18 cellular contexts compared by ENCODE assay signal in genomic region chr10:98778277-98778759, GRCh38.
DNase-seq lines count a peak whose midpoint lies in the region; ATAC-seq, FAIRE-seq and TF ChIP-seq lines count a peak whose summit lies in the region.
"Had no signal": no experiment of that assay in that cellular context is flagged by ENCODE, and none has a peak within 500 bp of the region (broad histone marks: within the 10 kb centered on the region; RNA-seq: fewer than 3 reads in every experiment).

No MANE protein-coding gene starts in this region.

- H3K4me3 ChIP-seq in BLaER1 (no peak overlapping the region), NB4 (ENCODE audit: low read depth, low read length) (no peak overlapping the region), GM12878 (no peak overlapping the region), lower lobe of right lung (no peak overlapping the region)
- H3K4me3 ChIP-seq: A549, GM23248, MG63 had no signal

- H3K36me3 ChIP-seq in BLaER1 (no peaks in the 10 kb centered on the region), GM12878 (ENCODE audit: control insufficient read depth in 2 of 2, insufficient read depth in 2 of 2, low read length in 1 of 2) (no peaks in the 10 kb centered on the region), lower lobe of right lung (no peaks in the 10 kb centered on the region)
- H3K36me3 ChIP-seq: MG63 had no signal

- no peaks in the 10 kb centered on the region for H3K9me3 ChIP-seq in BLaER1
- H3K9me3 ChIP-seq in GM12878 (replicated peaks; ENCODE audit: control insufficient read depth, insufficient read depth, low read length) = no peaks in the 10 kb centered on the region
- H3K9me3 ChIP-seq in lower lobe of right lung = no peaks in the 10 kb centered on the region
- H3K9me3 ChIP-seq: A549, MG63 had no signal

- no peaks in the 10 kb centered on the region for H3K9me3 Mint-ChIP-seq in progenitor cell of endocrine pancreas (ENCODE audit: low read depth)

- CTCF ChIA-PET in GM12878 (lab: Yijun Ruan, JAX) = no interaction called here

- H3K4me2 ChIP-seq in BLaER1 (peak overlapping the region; percentile 53), GM12878 (ENCODE audit: control insufficient read depth, insufficient read depth) (no peak overlapping the region)
- H3K4me2 ChIP-seq: A549 had no signal

- H3K9ac ChIP-seq in BLaER1 = no peak overlapping the region
- H3K9ac ChIP-seq in GM12878 (ENCODE audit: control insufficient read depth, insufficient read depth, low read length) = no peak overlapping the region
- H3K9ac ChIP-seq: GM23248 had no signal

- peaks cover 5% of the 10 kb centered on the region for H3K4me1 Mint-ChIP-seq in progenitor cell of endocrine pancreas (ENCODE audit: low read depth)
- H3K4me1 Mint-ChIP-seq: CD4-positive, alpha-beta memory T cell had no signal

- H3K79me2 ChIP-seq in GM12878 (ENCODE audit: control insufficient read depth, insufficient read depth, low read length) = no peaks in the 10 kb centered on the region

- POLR2A ChIA-PET in GM12878 (lab: Charles Lee) = no interaction called here

- no peak for TF ChIP-seq EP300 in GM12878 (IDR thresholded peaks at IDR 0.05; ENCODE audit: borderline replicate concordance in 1 of 2, control insufficient read depth in 1 of 2, low read depth in 2 of 2, low read length in 2 of 2)

- BruUV-seq in GM12878 (replicated peaks; lab: Mats Ljungman, UMichigan) = no TSS peak

- intact Hi-C loops in GM12878 (cut with micrococcal nuclease; ENCODE audit: unreplicated experiment) (no loop called here), lower lobe of right lung (cut with DNase I) (no loop called here)

- H3K27ac ChIP-seq in BLaER1 (no peak overlapping the region), GM12878 (ENCODE audit: control insufficient read depth, insufficient read depth) (no peak overlapping the region), lower lobe of right lung (no peak overlapping the region)
- H3K27ac ChIP-seq: A549, GM23248 had no signal

- no peaks in the 10 kb centered on the region for H3K36me3 Mint-ChIP-seq in progenitor cell of endocrine pancreas (ENCODE audit: insufficient read depth)
- H3K36me3 Mint-ChIP-seq: CD4-positive, alpha-beta memory T cell had no signal

- SMC1A ChIA-PET in GM12878 (lab: Charles Lee; ENCODE audit: uncharacterized antibody, unreplicated experiment) = no interaction called here

- H3K4me3 Mint-ChIP-seq in progenitor cell of endocrine pancreas (ENCODE audit: low read depth) = no peak overlapping the region
- H3K4me3 Mint-ChIP-seq: CD4-positive, alpha-beta memory T cell had no signal

- TF ChIP-seq RAD21 in GM12878 (IDR thresholded peaks at IDR 0.05; ENCODE audit: insufficient read depth, low read depth, low read length) = no peak

- RAD21 ChIA-PET in GM12878 (lab: Charles Lee; ENCODE audit: unreplicated experiment) = no interaction called here

- H3K27me3 ChIP-seq in BLaER1 = no peaks in the 10 kb centered on the region
- H3K27me3 ChIP-seq in GM12878 (replicated peaks in 1 of 2; ENCODE audit: control insufficient read depth in 2 of 2, insufficient read depth in 2 of 2, low read length in 1 of 2) = no peaks in the 10 kb centered on the region
- H3K27me3 ChIP-seq in lower lobe of right lung (ENCODE audit: low read depth) = no peaks in the 10 kb centered on the region
- H3K27me3 ChIP-seq: MG63 had no signal

- peaks cover 15% of the 10 kb centered on the region for H3K27me3 Mint-ChIP-seq in progenitor cell of endocrine pancreas

- WGBS in GM12878 (ENCODE audit: insufficient coverage, insufficient replicate concordance, low lambda C conversion rate, missing lambda C conversion rate) = 2% methylated on average over 3 of the region's 3 CpGs

- DNase-seq in GM18507 (ENCODE audit: extremely low spot score, insufficient read length, low read depth) = no peak
- peak; percentile 53 for DNase-seq in NB4 (ENCODE audit: low read depth)
- DNase-seq in GM12878 (ENCODE audit: low read depth, low spot score) = no peak
- DNase-seq in lower lobe of right lung = no peak
- DNase-seq in progenitor cell of endocrine pancreas (ENCODE audit: low spot score, unreplicated experiment) = no peak
- DNase-seq in AG20443 (ENCODE audit: low spot score) = no peak
- DNase-seq: GM23248, MG63, NCI-H1417 treated with DMSO at 0.1 percent for 48 hours, NCI-H2081, NCI-H524, RPMI8226, SW 1271 had no signal

- in situ Hi-C loops in GM12878 (cut with MboI) = no loop called here

- FAIRE-seq in GM18507 (lab: Jason Lieb, UNC) (peak; percentile 9), GM12878 (lab: Jason Lieb, UNC) (no peak)
- FAIRE-seq: A549, D721Med had no signal

- no peak for TF ChIP-seq POLR2A in NB4 (IDR thresholded peaks at IDR 0.05; ENCODE audit: extremely low read depth, insufficient read length)
- no peak for TF ChIP-seq POLR2A in GM12878 (IDR thresholded peaks at IDR 0.05; ENCODE audit: low read depth, low read length)

- ATAC-seq in GM12878 = peak; percentile 51
- ATAC-seq in lower lobe of right lung = no peak
- no peak for ATAC-seq in HG03108 (IDR thresholded peaks at IDR 0.05; ENCODE audit: unreplicated experiment)
- ATAC-seq: A549 had no signal

- no peak overlapping the region for H3K27ac Mint-ChIP-seq in progenitor cell of endocrine pancreas
- H3K27ac Mint-ChIP-seq: CD4-positive, alpha-beta memory T cell had no signal

- H3K4me1 ChIP-seq in BLaER1 = peaks cover 19% of the 10 kb centered on the region
- no peaks in the 10 kb centered on the region; the same call in 1 of the 2 replicates for H3K4me1 ChIP-seq in GM12878 (ENCODE audit: control insufficient read depth, insufficient read depth, low read length)
- H3K4me1 ChIP-seq in lower lobe of right lung = no peaks in the 10 kb centered on the region
- H3K4me1 ChIP-seq: A549 had no signal

- no peaks in the 10 kb centered on the region for H4K20me1 ChIP-seq in BLaER1
- no peaks in the 10 kb centered on the region for H4K20me1 ChIP-seq in GM12878 (ENCODE audit: control insufficient read depth, insufficient read depth)

- H2AFZ ChIP-seq in GM12878 (ENCODE audit: control insufficient read depth, low read depth, low read length) = no peak overlapping the region
- H2AFZ ChIP-seq: GM23248 had no signal

- TF ChIP-seq CTCF in NB4 (IDR thresholded peaks at IDR 0.05; ENCODE audit: low read depth, low read length) = no peak
- no peak for TF ChIP-seq CTCF in GM12878 (IDR thresholded peaks at IDR 0.05 in 2 of 3, conservative IDR thresholded peaks at IDR 0.05 in 1 of 3; ENCODE audit: control insufficient read depth in 2 of 3, extremely low read depth in 1 of 3, insufficient read depth in 1 of 3, low read depth in 3 of 3, low read length in 3 of 3)
- TF ChIP-seq CTCF in lower lobe of right lung (IDR thresholded peaks at IDR 0.05) = no peak
- TF ChIP-seq CTCF in progenitor cell of endocrine pancreas (IDR thresholded peaks at IDR 0.05; ENCODE audit: unreplicated experiment) = no peak

TF ChIP-seq in GM12878, 131 proteins besides CTCF, POLR2A, EP300 and RAD21:
- TF ChIP-seq MTA2 (IDR thresholded peaks at IDR 0.05; ENCODE audit: low read depth) = 0 out of 2 replicates have a peak, but pooled peaks have one; percentile 21
- TF ChIP-seq NR2F1 (conservative IDR thresholded peaks at IDR 0.05) = peak; percentile 54
- peak; percentile 56 for TF ChIP-seq ZZZ3 (IDR thresholded peaks at IDR 0.05; ENCODE audit: control insufficient read depth, insufficient read length, low read depth)
- TF ChIP-seq BMI1 (IDR thresholded peaks at IDR 0.05; ENCODE audit: borderline replicate concordance) = no peak
- TF ChIP-seq IKZF2 (IDR thresholded peaks at IDR 0.05) = peak in 1 of 2 experiments; percentile 50; a peak in 3 of 4 replicates
